Comparison of ENCODE assay signal across 6 cellular contexts in genomic region chr17:48945261-48945651, GRCh38. TPM values are rescaled to one million over a fixed set of nuclear protein-coding genes. Genes with fewer than 3 reads are reported as not detected.
A peak's percentile ranks its signal among the peaks of the same experiment; 100 is the strongest.
DNase-seq lines count a peak whose midpoint lies in the region; ATAC-seq and TF ChIP-seq lines count a peak whose summit lies in the region.
"Not testable (repeated sequence)": the region's sequence is repeated elsewhere in the genome, so short reads cannot be mapped to it uniquely, and the experiment has no call there.

No MANE protein-coding gene starts in this region.

- H3K27ac Mint-ChIP-seq in WTC11: peak overlapping the region; percentile 97

- H3K79me2 ChIP-seq in osteoblast (ENCODE audit: insufficient read depth, low read length): peaks cover 26% of the 10 kb centered on the region

- not testable (repeated sequence) for H3K36me3 Mint-ChIP-seq in WTC11

- POLR2A ChIA-PET in HEK293 (lab: Yijun Ruan, JAX) (interaction anchor here (0.6 to 2.5 kb wide), 24 partner anchors 8 to 1764 kb away, joined by 3 to 46 read pairs (median 4); partner anchors contain the start of genes ATP5MC1, GIP and IGF2BP1), WTC11 (lab: Charles Lee) (interaction anchor here (0.6 to 1.8 kb wide), 6 partner anchors 9 to 107 kb away, joined by 3 to 10 read pairs (median 4); partner anchors contain the start of gene IGF2BP1)

- H3K36me3 ChIP-seq in HEK293 (ENCODE audit: control insufficient read depth in 2 of 2, insufficient read depth in 1 of 2, low read length in 2 of 2): peaks cover 20 to 25% of the 10 kb centered on the region in 2 experiments; a peak in 2 of 3 replicates
- not testable (repeated sequence) for H3K36me3 ChIP-seq in iPS DF 6.9 (ENCODE audit: control insufficient read depth, insufficient read depth, low read length); uterus
- H3K36me3 ChIP-seq in osteoblast (ENCODE audit: insufficient read depth, low read length): peaks cover 19% of the 10 kb centered on the region

- H2AFZ ChIP-seq in osteoblast (ENCODE audit: low read length): peak overlapping the region; percentile 99

- CTCF ChIA-PET in HEK293 (lab: Yijun Ruan, JAX): interaction anchor here (0.6 to 2.8 kb wide), 7 partner anchors 8 to 140 kb away, joined by 3 to 13 read pairs (median 4); no protein-coding TSS in a partner anchor
- CTCF ChIA-PET in WTC11 (lab: Charles Lee): interaction anchor here (1.0 to 3.4 kb wide), 11 partner anchors 9 to 110 kb away, joined by 3 to 22 read pairs (median 3); no protein-coding TSS in a partner anchor

- H3K27ac ChIP-seq in HEK293 (ENCODE audit: extremely low read depth, low read depth, low read length) (peak overlapping the region; percentile 76), caudate nucleus (ENCODE audit: low read depth, low read length) (peak overlapping the region; percentile 79), osteoblast (ENCODE audit: low read depth, low read length) (peak overlapping the region; percentile 96), uterus (peak overlapping the region; percentile 80 to 87)
- H3K27ac ChIP-seq in iPS DF 6.9 (ENCODE audit: low read length): not testable (repeated sequence)

- not testable (repeated sequence) for ATAC-seq in WTC11

- H3K4me3 Mint-ChIP-seq in WTC11: peak overlapping the region; percentile 100

- not testable (repeated sequence) for DNase-seq in WTC11 (ENCODE audit: low spot score); caudate nucleus (lab: John Stamatoyannopoulos, UW); iPS DF 6.9 (ENCODE audit: low read depth, low spot score); osteoblast (ENCODE audit: insufficient read length, low spot score, missing footprints); uterus

- intact Hi-C loops in uterus (cut with DNase I; ENCODE audit: low total_unique reads): not testable (repeated sequence)

- not testable (repeated sequence) for H3K27me3 Mint-ChIP-seq in WTC11 (ENCODE audit: low read depth)

- H3K4me3 ChIP-seq in HEK293 (ENCODE audit: low read depth, low read length) (peak overlapping the region; percentile 69), iPS DF 6.9 (ENCODE audit: low read length) (peak overlapping the region; percentile 84; the same call in 1 of the 2 replicates), osteoblast (ENCODE audit: insufficient read depth, low read length) (peak overlapping the region; percentile 84), uterus (peak overlapping the region; percentile 84 to 96)

- H3K9me3 Mint-ChIP-seq in WTC11: not testable (repeated sequence)

- not testable (repeated sequence) for TF ChIP-seq POLR2A in uterus (IDR thresholded peaks at IDR 0.05)

- not testable (repeated sequence) for H4K20me1 ChIP-seq in osteoblast (ENCODE audit: insufficient read depth, low read length)

- no CpG with 5 or more reads among the region's 16 CpGs for WGBS in iPS DF 6.9 (ENCODE audit: insufficient coverage, insufficient read length)

- not testable (repeated sequence) for H3K9me3 ChIP-seq in HEK293 (ENCODE audit: control insufficient read depth, insufficient read depth, low read depth, low read length); iPS DF 6.9 (ENCODE audit: control insufficient read depth, insufficient read depth, low read length); osteoblast (ENCODE audit: low read depth, low read length); uterus

- TF ChIP-seq CTCF in HEK293 (tag by site-specific recombination; IDR thresholded peaks at IDR 0.05); WTC11 (IDR thresholded peaks at IDR 0.05); osteoblast (IDR thresholded peaks at IDR 0.05; ENCODE audit: extremely low read depth, low read depth, low read length); uterus (IDR thresholded peaks at IDR 0.05): not testable (repeated sequence)

- peak overlapping the region; percentile 94 for H3K4me2 ChIP-seq in osteoblast (ENCODE audit: insufficient read depth, low read length)

- H3K4me1 ChIP-seq in HEK293 (ENCODE audit: control insufficient read depth, insufficient read depth, low read length); iPS DF 6.9 (ENCODE audit: control insufficient read depth, insufficient read depth, low read length); uterus: not testable (repeated sequence)
- peaks cover 14% of the 10 kb centered on the region for H3K4me1 ChIP-seq in osteoblast (ENCODE audit: insufficient read depth, low read length)

- not testable (repeated sequence) for H3K4me1 Mint-ChIP-seq in WTC11

- not testable (repeated sequence) for H3K27me3 ChIP-seq in iPS DF 6.9 (ENCODE audit: control insufficient read depth, insufficient read depth, low read length); osteoblast (ENCODE audit: insufficient read depth, low read length); uterus

TF ChIP-seq in HEK293, 187 proteins besides CTCF, POLR2A, EP300 and RAD21:
- TF ChIP-seq ZFP37 (tag by site-specific recombination; IDR thresholded peaks at IDR 0.05): 0 out of 2 replicates have a peak, but pooled peaks have one; percentile 1

RNA-seq across cellular contexts. Expression of gene SNF8, which starts 0.6 kb away (rescaled TPM):
- total RNA-seq in WTC11 (2021): 116 to 136 TPM (median 127 TPM) in 3 replicates
- total RNA-seq in osteoblast: 63.7 and 72.5 TPM in 2 replicates
- 10 to 100 TPM in 3 of 4 donors, 1 to 10 TPM in 1; 6.9 to 64.6 (median 38.4) TPM for total RNA-seq in uterus

RNA-seq across cellular contexts. Expression of gene GIP, which starts 23.1 kb away (rescaled TPM):
- total RNA-seq in WTC11 (2021) (0.39 TPM in 1 of 3 replicates, not detected in the others), osteoblast (not detected in 2 replicates), uterus (not detected)

RNA-seq across cellular contexts. Expression of gene UBE2Z, which starts 37.0 kb away (rescaled TPM):
- 65.1 to 69.7 TPM (median 68.4 TPM) in 3 replicates for total RNA-seq in WTC11 (2021)
- total RNA-seq in osteoblast: 91.3 and 98.8 TPM in 2 replicates
- total RNA-seq in uterus: 10 to 100 TPM; 25.0 to 77.9 (median 59.4) TPM

RNA-seq across cellular contexts. Expression of gene IGF2BP1, which starts 51.9 kb away (rescaled TPM):
- total RNA-seq in WTC11 (2021) (392 to 434 TPM (median 423 TPM) in 3 replicates), osteoblast (0.59 and 1.4 TPM in 2 replicates), uterus (1 to 10 TPM in 1 of 4 donors, under 1 TPM in 1, not detected in 2; under 0.01 to 1.8 TPM)

RNA-seq across cellular contexts. Expression of gene ATP5MC1, which starts 52.7 kb away (rescaled TPM):
- total RNA-seq in WTC11 (2021): 141 to 156 TPM (median 144 TPM) in 3 replicates
- total RNA-seq in osteoblast: 17.4 and 21.7 TPM in 2 replicates
- 10 to 100 TPM; 12.8 to 45.9 (median 23.8) TPM for total RNA-seq in uterus
